ENCODE assay signal across 8 cellular contexts in genomic region chr11:9004310-9004945, GRCh38. TPM values are rescaled to one million over a fixed set of nuclear protein-coding genes. Genes with fewer than 3 reads are reported as not detected.
DNase-seq lines count a peak whose midpoint lies in the region; ATAC-seq and TF ChIP-seq lines count a peak whose summit lies in the region.

No MANE protein-coding gene starts in this region.

- peak overlapping the region; percentile 34 for H3K4me3 ChIP-seq in HAP-1

- peak overlapping the region; percentile 80 for H3K4me3 Mint-ChIP-seq in natural killer cell

- H3K27me3 ChIP-seq in HAP-1 (ENCODE audit: low read depth), result peaks cover 10% of the 10 kb centered on the region

- H3K36me3 ChIP-seq in HAP-1 (replicated peaks), result no peaks in the 10 kb centered on the region

- H3K27ac Mint-ChIP-seq in natural killer cell, result peak overlapping the region in 1 of 2 donors; percentile 62

- no peak overlapping the region for H3K27ac ChIP-seq in RWPE1

- H3K4me1 Mint-ChIP-seq in natural killer cell, result peaks cover 6 to 18% of the 10 kb centered on the region in 2 donors

- POLR2A ChIA-PET in RWPE1 (lab: Yijun Ruan, JAX; ENCODE audit: low non-redundant PET), result no interaction called here

- no peaks in the 10 kb centered on the region for H3K9me3 ChIP-seq in HAP-1

- H3K36me3 Mint-ChIP-seq in natural killer cell, result no peaks in the 10 kb centered on the region

- CTCF ChIA-PET in RWPE1 (lab: Yijun Ruan, JAX), result interaction anchor here (0.6 to 0.9 kb wide), 2 partner anchors 44 to 502 kb away, joined by 3 to 4 read pairs; no protein-coding TSS in a partner anchor

- in situ Hi-C loops in HAP-1 (cut with MboI; ENCODE audit: low sequenced_read_pairs), result no loop called here

- H3K4me1 ChIP-seq in HAP-1, result peaks cover 10% of the 10 kb centered on the region

- peaks cover 25 to 54% of the 10 kb centered on the region in 2 donors for H3K27me3 Mint-ChIP-seq in natural killer cell (ENCODE audit: low read depth in 2 of 2)

- DNase-seq in HAP-1 (ENCODE audit: low spot score in 2 of 2) (no peak), natural killer cell (no peak), RWPE1 (ENCODE audit: low spot score) (no peak), NCI-H2107 (lab: John Stamatoyannopoulos, UW) (no peak)
- DNase-seq in activated CD4-positive, alpha-beta T cell treated with anti-CD3 and anti-CD28 coated beads for 1 hour, result peak; percentile 14
- DNase-seq in effector CD4-positive, alpha-beta T cell, result peak; percentile 17

- H3K9me3 Mint-ChIP-seq in natural killer cell, result no peaks in the 10 kb centered on the region

- TF ChIP-seq CTCF in natural killer cell (IDR thresholded peaks at IDR 0.05) (no peak), RWPE1 (conservative IDR thresholded peaks at IDR 0.05; ENCODE audit: low read depth) (no peak)

- no peak for ATAC-seq in natural killer cell
- no peak for ATAC-seq in GM21576 (IDR thresholded peaks at IDR 0.05; ENCODE audit: unreplicated experiment)
- ATAC-seq in GM21786 (IDR thresholded peaks at IDR 0.05; ENCODE audit: unreplicated experiment), result no peak

- intact Hi-C loops in natural killer cell (cut with micrococcal nuclease), result loop anchor here (5.0 kb wide), 2 partner anchors 508 to 753 kb away; no protein-coding TSS in a partner anchor

RNA-seq across cellular contexts. Expression of gene NRIP3, which starts 0.6 kb away (rescaled TPM):
- 1 to 10 TPM; 2.3 to 6.1 (median 4.6) TPM for total RNA-seq in natural killer cell

RNA-seq across cellular contexts. Expression of gene TMEM9B, which starts 40.2 kb away (rescaled TPM):
- total RNA-seq in natural killer cell, result 10 to 100 TPM; 46.5 to 55.2 (median 51.4) TPM

Comparison
In these comparisons a context has a peak if more than half of its experiments do, and no peak if none do; other contexts are left out.
1. DNase-seq: peak in activated CD4-positive, alpha-beta T cell treated with anti-CD3 and anti-CD28 coated beads for 1 hour (single experiment) and effector CD4-positive, alpha-beta T cell (single experiment); none in HAP-1 (0 of 2), natural killer cell (single experiment), RWPE1 (single experiment) and NCI-H2107 (single experiment).